8 cellular contexts compared by ENCODE assay signal in the genomic region with DNA sequence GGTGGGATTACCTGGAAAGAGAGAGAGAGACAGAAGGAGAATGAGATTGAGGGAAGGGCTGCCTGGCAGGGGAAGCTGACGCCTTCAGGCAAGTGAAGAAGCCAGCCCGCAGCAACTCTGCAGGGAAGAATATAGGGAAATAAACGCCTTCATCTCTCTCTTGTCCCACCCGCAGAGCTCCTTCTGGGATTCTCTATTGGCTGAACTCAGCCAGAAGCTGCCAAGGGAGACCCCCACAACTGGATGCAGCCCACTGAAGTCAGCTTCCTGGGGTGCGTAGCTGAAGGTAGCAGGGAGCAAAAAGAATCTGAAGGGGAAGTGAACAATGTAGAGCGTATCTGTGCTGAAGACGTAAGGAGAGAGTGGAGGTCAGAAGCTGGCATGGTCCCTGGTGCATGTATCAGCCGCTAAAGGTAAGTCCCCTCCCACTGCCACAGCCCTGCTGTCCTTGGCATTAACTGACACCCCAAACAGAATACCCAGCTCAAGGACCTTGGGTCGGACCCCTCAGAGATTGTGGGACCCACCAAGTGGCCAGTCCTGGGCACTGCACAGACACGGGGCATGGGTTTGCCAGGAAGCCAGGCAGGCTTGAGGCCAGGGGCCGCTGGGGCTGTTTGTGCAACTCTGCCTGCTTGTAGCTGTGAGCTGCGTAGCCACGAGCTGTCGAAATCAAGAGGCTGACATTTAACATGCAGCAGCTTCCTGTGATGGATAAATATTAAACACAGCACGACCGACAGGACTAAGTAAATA.
A peak's percentile ranks its signal among the peaks of the same experiment; 100 is the strongest.
DNase-seq lines count a peak whose midpoint lies in the region; ATAC-seq and TF ChIP-seq lines count a peak whose summit lies in the region.

No MANE protein-coding gene starts in this region.

- TF ChIP-seq CTCF in sigmoid colon (IDR thresholded peaks at IDR 0.05) = peak in 2 of 4 experiments; percentile 4 to 18

- H3K9me2 ChIP-seq in GM23248 (ENCODE audit: insufficient read depth) = no peaks in the 10 kb centered on the region

- no peak overlapping the region for H3K9ac ChIP-seq in GM23248

- no peak overlapping the region for H3K4me2 ChIP-seq in GM23248 (ENCODE audit: unreplicated experiment)

- H3K36me3 ChIP-seq in GM23248 (ENCODE audit: low read depth) = no peaks in the 10 kb centered on the region
- no peaks in the 10 kb centered on the region for H3K36me3 ChIP-seq in sigmoid colon

- ATAC-seq in SK-N-SH treated with all-trans-retinoic acid at 6 μM for 48 hours (peak; percentile 91), left ventricle myocardium superior (peak; percentile 89), GM19395 (IDR thresholded peaks at IDR 0.05; ENCODE audit: unreplicated experiment) (no peak), GM21528 (IDR thresholded peaks at IDR 0.05; ENCODE audit: low FRiP score, unreplicated experiment) (no peak), GM21390 (IDR thresholded peaks at IDR 0.05; ENCODE audit: unreplicated experiment) (no peak), GM21381 (IDR thresholded peaks at IDR 0.05; ENCODE audit: unreplicated experiment) (no peak)

- H3K27ac ChIP-seq in GM23248 (no peak overlapping the region), sigmoid colon (no peak overlapping the region)

- H3K27me3 ChIP-seq in GM23248 (replicated peaks; ENCODE audit: insufficient read depth) (0 out of 2 replicates have a peak, but pooled peaks cover 2% of the 10 kb centered on the region), sigmoid colon (no peaks in the 10 kb centered on the region)

- no peak for TF ChIP-seq EP300 in sigmoid colon (IDR thresholded peaks at IDR 0.05)

- in situ Hi-C loops in GM23248 (cut with MboI) = loop anchor here (10.0 kb wide), 1 partner anchor 567 kb away; no protein-coding TSS in a partner anchor

- TF ChIP-seq POLR2A in sigmoid colon (IDR thresholded peaks at IDR 0.05) = no peak

- WGBS in GM23248 (ENCODE audit: low coverage in 1 of 2, low lambda C conversion rate in 2 of 2, missing lambda C conversion rate in 2 of 2), 2 experiments = 41 to 44% methylated on average over 16 of the region's 16 CpGs
- WGBS in sigmoid colon, 2 donors = 28 to 29% methylated on average over 16 of the region's 16 CpGs

- H3F3A ChIP-seq in GM23248 (ENCODE audit: insufficient read depth) = no peaks in the 10 kb centered on the region

- no peaks in the 10 kb centered on the region for H3K79me2 ChIP-seq in GM23248 (ENCODE audit: insufficient read depth)

- H3K4me3 ChIP-seq in GM23248 = no peak overlapping the region
- no peak overlapping the region for H3K4me3 ChIP-seq in sigmoid colon

- H4K20me1 ChIP-seq in GM23248 (ENCODE audit: insufficient read depth) = no peaks in the 10 kb centered on the region

- H2AFZ ChIP-seq in GM23248 = peak overlapping the region; percentile 21

- intact Hi-C loops in left ventricle myocardium superior (cut with micrococcal nuclease) = no loop called here
- intact Hi-C loops in sigmoid colon (cut with DNase I) = no loop called here

- H3K9me3 ChIP-seq in GM23248 (ENCODE audit: low read depth) (no peaks in the 10 kb centered on the region), sigmoid colon (peaks cover 0 to 4% (median 0%) of the 10 kb centered on the region in 4 donors)

- DNase-seq in GM23248 (peak; percentile 82), left ventricle myocardium superior (peak; percentile 72), sigmoid colon (peak; percentile 74)

- H3K4me1 ChIP-seq in GM23248 (ENCODE audit: insufficient read depth) = 0 out of 2 replicates have a peak, but pooled peaks cover 8% of the 10 kb centered on the region
- peaks cover 0 to 10% (median 3%) of the 10 kb centered on the region in 4 donors for H3K4me1 ChIP-seq in sigmoid colon

TF ChIP-seq in SK-N-SH treated with all-trans-retinoic acid at 6 μM for 48 hours, 23 proteins besides CTCF, POLR2A, EP300 and RAD21:
- TF ChIP-seq ZNF8 (CRISPR knock-in tag; IDR thresholded peaks at IDR 0.05) (no peak), CSDC2 (CRISPR knock-in tag; IDR thresholded peaks at IDR 0.05) (no peak), TCF4 (CRISPR knock-in tag; IDR thresholded peaks at IDR 0.05; ENCODE audit: borderline replicate concordance) (no peak), ZFP3 (CRISPR knock-in tag; IDR thresholded peaks at IDR 0.05) (no peak), ZC3H10 (CRISPR knock-in tag; IDR thresholded peaks at IDR 0.05) (no peak), ZNF565 (CRISPR knock-in tag; conservative IDR thresholded peaks at IDR 0.05; ENCODE audit: low read depth) (no peak), OSR1 (CRISPR knock-in tag; IDR thresholded peaks at IDR 0.05) (no peak), ZFP30 (CRISPR knock-in tag; IDR thresholded peaks at IDR 0.05) (no peak), ISL1 (CRISPR knock-in tag; IDR thresholded peaks at IDR 0.05) (no peak), ARNTL (CRISPR knock-in tag; IDR thresholded peaks at IDR 0.05; ENCODE audit: borderline replicate concordance, low read depth) (no peak), RARB (CRISPR knock-in tag; IDR thresholded peaks at IDR 0.05) (no peak), ESRRG (CRISPR knock-in tag; IDR thresholded peaks at IDR 0.05) (no peak)
- TF ChIP-seq, protein P1, sequence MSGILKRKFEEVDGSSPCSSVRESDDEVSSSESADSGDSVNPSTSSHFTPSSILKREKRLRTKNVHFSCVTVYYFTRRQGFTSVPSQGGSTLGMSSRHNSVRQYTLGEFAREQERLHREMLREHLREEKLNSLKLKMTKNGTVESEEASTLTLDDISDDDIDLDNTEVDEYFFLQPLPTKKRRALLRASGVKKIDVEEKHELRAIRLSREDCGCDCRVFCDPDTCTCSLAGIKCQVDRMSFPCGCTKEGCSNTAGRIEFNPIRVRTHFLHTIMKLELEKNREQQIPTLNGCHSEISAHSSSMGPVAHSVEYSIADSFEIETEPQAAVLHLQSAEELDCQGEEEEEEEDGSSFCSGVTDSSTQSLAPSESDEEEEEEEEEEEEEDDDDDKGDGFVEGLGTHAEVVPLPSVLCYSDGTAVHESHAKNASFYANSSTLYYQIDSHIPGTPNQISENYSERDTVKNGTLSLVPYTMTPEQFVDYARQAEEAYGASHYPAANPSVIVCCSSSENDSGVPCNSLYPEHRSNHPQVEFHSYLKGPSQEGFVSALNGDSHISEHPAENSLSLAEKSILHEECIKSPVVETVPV (CRISPR knock-in tag; IDR thresholded peaks at IDR 0.05) = no peak
- TF ChIP-seq, protein P2, sequence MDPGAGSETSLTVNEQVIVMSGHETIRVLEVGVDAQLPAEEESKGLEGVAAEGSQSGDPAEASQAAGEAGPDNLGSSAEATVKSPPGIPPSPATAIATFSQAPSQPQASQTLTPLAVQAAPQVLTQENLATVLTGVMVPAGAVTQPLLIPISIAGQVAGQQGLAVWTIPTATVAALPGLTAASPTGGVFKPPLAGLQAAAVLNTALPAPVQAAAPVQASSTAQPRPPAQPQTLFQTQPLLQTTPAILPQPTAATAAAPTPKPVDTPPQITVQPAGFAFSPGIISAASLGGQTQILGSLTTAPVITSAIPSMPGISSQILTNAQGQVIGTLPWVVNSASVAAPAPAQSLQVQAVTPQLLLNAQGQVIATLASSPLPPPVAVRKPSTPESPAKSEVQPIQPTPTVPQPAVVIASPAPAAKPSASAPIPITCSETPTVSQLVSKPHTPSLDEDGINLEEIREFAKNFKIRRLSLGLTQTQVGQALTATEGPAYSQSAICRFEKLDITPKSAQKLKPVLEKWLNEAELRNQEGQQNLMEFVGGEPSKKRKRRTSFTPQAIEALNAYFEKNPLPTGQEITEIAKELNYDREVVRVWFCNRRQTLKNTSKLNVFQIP (CRISPR knock-in tag; IDR thresholded peaks at IDR 0.05; ENCODE audit: borderline replicate concordance, low read depth) = no peak

Comparison
In these comparisons a context has a peak if more than half of its experiments do, and no peak if none do; other contexts are left out.
1. ATAC-seq: peak in SK-N-SH treated with all-trans-retinoic acid at 6 μM for 48 hours (single experiment) and left ventricle myocardium superior (single experiment); none in GM19395 (single experiment), GM21528 (single experiment), GM21390 (single experiment) and GM21381 (single experiment).
2. Peak in every context shown above with its lines, with median percentiles within 50 percentile points of each other: DNase-seq.